18 cellular contexts compared by ENCODE assay signal in genomic region chr12:47840571-47840970, GRCh38.
"Had no signal": no experiment of that assay in that cellular context is flagged by ENCODE, and none has a peak within 500 bp of the region (broad histone marks: within the 10 kb centered on the region; RNA-seq: fewer than 3 reads in every experiment).

No MANE protein-coding gene starts in this region.

- H3K9me3 Mint-ChIP-seq: naive thymus-derived CD8-positive, alpha-beta T cell; neural crest cell had no signal

- ATAC-seq: esophagus mucosa; heart right ventricle; left lobe of liver; naive thymus-derived CD8-positive, alpha-beta T cell had no signal

- H3K36me3 Mint-ChIP-seq: naive thymus-derived CD8-positive, alpha-beta T cell had no signal

- DNase-seq: cortex of kidney; dorsolateral prefrontal cortex; effector CD8-positive, alpha-beta T cell; heart right ventricle; hypothalamus; kidney glomerular epithelial cell; mammary epithelial cell; sigmoid colon; small intestine; stimulated activated CD4-positive, alpha-beta T cell treated with anti-CD3 and anti-CD28 coated beads, Interleukin-12 subunit alpha, Interleukin-12 subunit beta, amount 100 ng/mL, for 4 hours; stimulated activated CD4-positive, alpha-beta T cell treated with anti-CD3 and anti-CD28 coated beads, Interleukin-2, amount 100 ng/mL, for 48 hours; stomach; substantia nigra; transverse colon had no signal

- H3K4me3 Mint-ChIP-seq: naive thymus-derived CD8-positive, alpha-beta T cell; neural crest cell had no signal
